24 cellular contexts compared by ENCODE assay signal in the genomic region with DNA sequence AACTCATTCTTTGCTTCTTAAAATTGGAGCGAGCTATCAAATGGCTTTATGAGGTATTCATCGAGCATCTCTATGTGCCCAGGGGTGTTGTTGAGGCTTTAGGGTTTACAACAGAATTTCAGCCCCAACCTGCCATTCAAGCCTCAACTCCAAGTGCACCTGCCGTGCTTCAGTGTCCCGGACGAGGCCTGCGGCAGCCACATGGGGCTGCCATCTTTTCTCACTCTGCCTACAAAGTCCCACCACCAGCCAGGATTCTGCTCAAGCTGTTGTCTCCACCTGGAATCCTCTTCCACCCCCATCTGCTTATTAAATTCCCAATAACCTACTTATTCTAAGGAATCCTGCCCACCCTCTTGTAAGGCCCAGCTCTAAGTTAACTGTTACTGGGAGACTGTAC.
DNase-seq lines count a peak whose midpoint lies in the region; ATAC-seq, FAIRE-seq and TF ChIP-seq lines count a peak whose summit lies in the region.
"Had no signal": no experiment of that assay in that cellular context is flagged by ENCODE, and none has a peak within 500 bp of the region (broad histone marks: within the 10 kb centered on the region; RNA-seq: fewer than 3 reads in every experiment).

No MANE protein-coding gene starts in this region.

- H3K36me3 ChIP-seq in Caco-2 (ENCODE audit: control insufficient read depth, insufficient read depth, low read length) (no peaks in the 10 kb centered on the region; the same call in 1 of the 2 replicates), PC-9 (ENCODE audit: low read depth) (no peaks in the 10 kb centered on the region), esophagus squamous epithelium (no peaks in the 10 kb centered on the region), stomach (no peaks in the 10 kb centered on the region)
- H3K36me3 ChIP-seq: BLaER1, Peyer's patch had no signal

- no peak overlapping the region for H3K4me3 Mint-ChIP-seq in Caco-2 (ENCODE audit: unreplicated experiment)
- H3K4me3 Mint-ChIP-seq: CD4-positive, CD25-positive, alpha-beta regulatory T cell had no signal

- peaks cover 13% of the 10 kb centered on the region for H3K36me3 Mint-ChIP-seq in Caco-2 (ENCODE audit: insufficient read depth, unreplicated experiment)
- H3K36me3 Mint-ChIP-seq: CD4-positive, CD25-positive, alpha-beta regulatory T cell had no signal

- H3K9me3 Mint-ChIP-seq in Caco-2 (ENCODE audit: unreplicated experiment) = no peaks in the 10 kb centered on the region

- no peak overlapping the region for H2AFZ ChIP-seq in PC-9

- H3K27me3 Mint-ChIP-seq in Caco-2 (ENCODE audit: insufficient read depth, unreplicated experiment) = no peaks in the 10 kb centered on the region

- DNase-seq in Caco-2 (no peak), PC-9 (no peak), esophagus squamous epithelium (lab: John Stamatoyannopoulos, UW) (no peak), stomach (no peak), H54 (ENCODE audit: insufficient read length, low spot score) (no peak)
- no peak for DNase-seq in activated CD4-positive, alpha-beta T cell treated with anti-CD3 and anti-CD28 coated beads for 4 hours
- DNase-seq: CD4-positive, CD25-positive, alpha-beta regulatory T cell; DMS53; GOT3; HCEC 1CT; Kasumi-1; MV-4-11; NCI-H1105; NCI-H146; NCI-H1930; NCI-H2107; NCI-H446; NCI-H524 treated with DMSO at 0.1 percent for 48 hours; Peyer's patch; SHP77 treated with DMSO at 0.1 percent for 48 hours had no signal

- TF ChIP-seq CTCF in Caco-2 (IDR thresholded peaks at IDR 0.05; ENCODE audit: insufficient read depth in 1 of 2, low read depth in 1 of 2, low read length in 1 of 2, severe bottlenecking in 1 of 2, unreplicated experiment in 1 of 2) (no peak), PC-9 (conservative IDR thresholded peaks at IDR 0.05) (no peak), esophagus squamous epithelium (IDR thresholded peaks at IDR 0.05) (no peak), stomach (IDR thresholded peaks at IDR 0.05) (no peak)

- H3K4me3 ChIP-seq in Caco-2 (ENCODE audit: low read depth, low read length) (no peak overlapping the region), PC-9 (no peak overlapping the region), esophagus squamous epithelium (peak overlapping the region in 3 of 4 donors; percentile 9 to 40 (median 32)), stomach (no peak overlapping the region)
- H3K4me3 ChIP-seq: BLaER1, Peyer's patch had no signal

- H3K4me1 Mint-ChIP-seq in Caco-2 (ENCODE audit: low read depth, unreplicated experiment) = peaks cover 22% of the 10 kb centered on the region
- H3K4me1 Mint-ChIP-seq: CD4-positive, CD25-positive, alpha-beta regulatory T cell had no signal

- H3K9me3 ChIP-seq in Caco-2 = no peaks in the 10 kb centered on the region
- H3K9me3 ChIP-seq in PC-9 (ENCODE audit: insufficient read depth, low read depth) = no peaks in the 10 kb centered on the region
- no peaks in the 10 kb centered on the region for H3K9me3 ChIP-seq in esophagus squamous epithelium
- no peaks in the 10 kb centered on the region for H3K9me3 ChIP-seq in stomach
- H3K9me3 ChIP-seq: BLaER1, Peyer's patch had no signal

- H4K20me1 ChIP-seq in PC-9 (ENCODE audit: insufficient read depth) = no peaks in the 10 kb centered on the region
- H4K20me1 ChIP-seq: BLaER1 had no signal

- peak overlapping the region; percentile 8 for H3K27ac Mint-ChIP-seq in Caco-2 (ENCODE audit: unreplicated experiment)
- H3K27ac Mint-ChIP-seq: CD4-positive, CD25-positive, alpha-beta regulatory T cell had no signal

- H3F3A ChIP-seq in PC-9 (ENCODE audit: insufficient read depth, low read depth) = peaks cover 53% of the 10 kb centered on the region

- H3K4me1 ChIP-seq in Caco-2 (peaks cover 26% of the 10 kb centered on the region), PC-9 (replicated peaks; ENCODE audit: insufficient read depth) (peaks cover 61% of the 10 kb centered on the region), esophagus squamous epithelium (peaks cover 5 to 71% (median 9%) of the 10 kb centered on the region in 3 donors), stomach (peaks cover 4 to 26% (median 14%) of the 10 kb centered on the region in 4 donors)

- H3K4me2 ChIP-seq in PC-9 = 0 out of 2 replicates have a peak overlapping the region, but pooled peaks have one; percentile 35
- H3K4me2 ChIP-seq: BLaER1 had no signal

- ATAC-seq in HG03354 (IDR thresholded peaks at IDR 0.05; ENCODE audit: poor library complexity, severe bottlenecking, unreplicated experiment) = no peak

- CTCF ChIA-PET in Caco-2 (lab: Charles Lee) = no interaction called here
- CTCF ChIA-PET in PC-9 (lab: Charles Lee) = no interaction called here

- no peaks in the 10 kb centered on the region for H3K9me2 ChIP-seq in PC-9 (ENCODE audit: insufficient read depth)

- POLR2A ChIA-PET in Caco-2 (lab: Charles Lee) (no interaction called here), PC-9 (lab: Charles Lee; ENCODE audit: unreplicated experiment) (interaction anchor here (0.6 kb wide), 2 partner anchors 43 to 44 kb away, joined by 3 to 8 read pairs; no protein-coding TSS in a partner anchor)

- H3K27ac ChIP-seq in PC-9 (peak overlapping the region; percentile 96), esophagus squamous epithelium (peak overlapping the region in 3 of 4 donors; percentile 32 to 98 (median 97)), stomach (peak overlapping the region in 4 of 5 donors; percentile 2 to 69 (median 32))
- H3K27ac ChIP-seq: BLaER1, HL-60 had no signal

- no peak for FAIRE-seq in H54 (lab: Jason Lieb, UNC)
- FAIRE-seq: GM18507 had no signal

- BruUV-seq in Caco-2 (replicated peaks; lab: Mats Ljungman, UMichigan) = no TSS peak
- no TSS peak for BruUV-seq in PC-9 (replicated peaks; lab: Mats Ljungman, UMichigan)

- no peaks in the 10 kb centered on the region for H3K27me3 ChIP-seq in Caco-2 (replicated peaks; ENCODE audit: control insufficient read depth, insufficient read depth, low read length)
- no peaks in the 10 kb centered on the region for H3K27me3 ChIP-seq in PC-9 (ENCODE audit: insufficient read depth, low read depth)
- H3K27me3 ChIP-seq in esophagus squamous epithelium = peaks cover 0 to 3% (median 0%) of the 10 kb centered on the region in 4 donors
- no peaks in the 10 kb centered on the region for H3K27me3 ChIP-seq in stomach
- H3K27me3 ChIP-seq: BLaER1, Peyer's patch had no signal

- TF ChIP-seq EP300 in stomach (IDR thresholded peaks at IDR 0.05) = no peak

- intact Hi-C loops in Caco-2 (cut with micrococcal nuclease; ENCODE audit: unreplicated experiment) (no loop called here), PC-9 (cut with micrococcal nuclease; ENCODE audit: unreplicated experiment) (loop anchor here (2.0 kb wide), 2 partner anchors 19 to 479 kb away; no protein-coding TSS in a partner anchor), esophagus squamous epithelium (cut with DNase I) (no loop called here), stomach (cut with DNase I; ENCODE audit: low total_unique reads) (no loop called here)

- TF ChIP-seq POLR2A in esophagus squamous epithelium (IDR thresholded peaks at IDR 0.05) = no peak
- no peak for TF ChIP-seq POLR2A in stomach (IDR thresholded peaks at IDR 0.05)
- TF ChIP-seq POLR2A in H54 (IDR thresholded peaks at IDR 0.05; ENCODE audit: low read depth, low read length) = no peak

- H3K79me2 ChIP-seq in PC-9 (ENCODE audit: low read depth) = no peaks in the 10 kb centered on the region

- WGBS in esophagus squamous epithelium, 2 donors = 87 to 93% methylated on average over 5 to 6 of the region's 6 CpGs
- whole genome bisulfite sequencing in stomach, 5 donors = 95 to 98% (median 97%) methylated on average over 6 of the region's 6 CpGs

Comparison
In these comparisons a context has a peak if more than half of its experiments do, and no peak if none do; other contexts are left out.
1. H3K4me3 ChIP-seq: peak in esophagus squamous epithelium (3 of 4); none in Caco-2 (single experiment), PC-9 (single experiment) and stomach (0 of 4).
2. H3K27ac ChIP-seq: peak in every context shown above with its lines; median percentile 97 in esophagus squamous epithelium; 96 in PC-9; 32 in stomach.